Comparison of ENCODE assay signal across 1 cellular context in the genomic region with DNA sequence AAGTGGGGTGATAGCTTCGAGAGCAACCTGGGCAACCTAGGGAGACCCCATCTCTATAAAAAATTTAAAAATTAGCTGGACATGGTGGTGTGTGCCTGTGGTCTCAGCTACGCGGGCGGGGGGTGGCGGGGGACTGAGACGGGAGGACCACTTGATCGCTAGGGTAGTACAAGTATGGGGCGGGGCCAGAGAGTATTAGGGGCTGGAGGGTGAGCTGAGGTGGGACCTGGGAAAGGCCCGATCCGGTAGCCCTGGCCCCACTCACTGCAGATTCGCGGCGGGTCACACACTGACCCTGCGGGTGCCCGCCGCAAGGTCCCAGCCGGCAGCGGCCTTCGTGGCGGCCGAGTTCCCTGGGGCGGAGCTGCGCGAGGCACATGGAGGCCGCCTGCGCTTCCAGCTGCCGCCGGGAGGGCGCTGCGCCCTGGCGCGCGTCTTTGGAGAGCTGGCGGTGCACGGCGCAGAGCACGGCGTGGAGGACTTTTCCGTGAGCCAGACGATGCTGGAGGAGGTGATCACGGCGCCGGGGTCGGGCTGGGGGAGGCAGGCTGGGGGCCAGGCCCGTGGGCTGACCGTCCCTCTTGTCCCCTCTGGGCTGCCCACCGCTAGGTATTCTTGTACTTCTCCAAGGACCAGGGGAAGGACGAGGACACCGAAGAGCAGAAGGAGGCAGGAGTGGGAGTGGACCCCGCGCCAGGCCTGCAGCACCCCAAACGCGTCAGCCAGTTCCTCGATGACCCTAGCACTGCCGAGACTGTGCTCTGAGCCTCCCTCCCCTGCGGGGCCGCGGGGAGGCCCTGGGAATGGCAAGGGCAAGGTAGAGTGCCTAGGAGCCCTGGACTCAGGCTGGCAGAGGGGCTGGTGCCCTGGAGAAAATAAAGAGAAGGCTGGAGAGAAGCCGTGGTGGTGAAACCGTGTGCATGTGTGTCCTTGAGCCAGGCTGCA.
TF ChIP-seq lines count a peak whose summit lies in the region.

No MANE protein-coding gene starts in this region.

TF ChIP-seq in SK-N-SH treated with all-trans-retinoic acid at 6 μM for 48 hours, 23 proteins besides CTCF, POLR2A, EP300 and RAD21 (continued from another document):
- TF ChIP-seq, protein P1, sequence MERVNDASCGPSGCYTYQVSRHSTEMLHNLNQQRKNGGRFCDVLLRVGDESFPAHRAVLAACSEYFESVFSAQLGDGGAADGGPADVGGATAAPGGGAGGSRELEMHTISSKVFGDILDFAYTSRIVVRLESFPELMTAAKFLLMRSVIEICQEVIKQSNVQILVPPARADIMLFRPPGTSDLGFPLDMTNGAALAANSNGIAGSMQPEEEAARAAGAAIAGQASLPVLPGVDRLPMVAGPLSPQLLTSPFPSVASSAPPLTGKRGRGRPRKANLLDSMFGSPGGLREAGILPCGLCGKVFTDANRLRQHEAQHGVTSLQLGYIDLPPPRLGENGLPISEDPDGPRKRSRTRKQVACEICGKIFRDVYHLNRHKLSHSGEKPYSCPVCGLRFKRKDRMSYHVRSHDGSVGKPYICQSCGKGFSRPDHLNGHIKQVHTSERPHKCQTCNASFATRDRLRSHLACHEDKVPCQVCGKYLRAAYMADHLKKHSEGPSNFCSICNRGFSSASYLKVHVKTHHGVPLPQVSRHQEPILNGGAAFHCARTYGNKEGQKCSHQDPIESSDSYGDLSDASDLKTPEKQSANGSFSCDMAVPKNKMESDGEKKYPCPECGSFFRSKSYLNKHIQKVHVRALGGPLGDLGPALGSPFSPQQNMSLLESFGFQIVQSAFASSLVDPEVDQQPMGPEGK (CRISPR knock-in tag; IDR thresholded peaks at IDR 0.05; ENCODE audit: borderline replicate concordance): no peak
- no peak for TF ChIP-seq ESRRG (CRISPR knock-in tag; IDR thresholded peaks at IDR 0.05)
- TF ChIP-seq ZC3H10 (CRISPR knock-in tag; IDR thresholded peaks at IDR 0.05): no peak
- TF ChIP-seq, protein P2, sequence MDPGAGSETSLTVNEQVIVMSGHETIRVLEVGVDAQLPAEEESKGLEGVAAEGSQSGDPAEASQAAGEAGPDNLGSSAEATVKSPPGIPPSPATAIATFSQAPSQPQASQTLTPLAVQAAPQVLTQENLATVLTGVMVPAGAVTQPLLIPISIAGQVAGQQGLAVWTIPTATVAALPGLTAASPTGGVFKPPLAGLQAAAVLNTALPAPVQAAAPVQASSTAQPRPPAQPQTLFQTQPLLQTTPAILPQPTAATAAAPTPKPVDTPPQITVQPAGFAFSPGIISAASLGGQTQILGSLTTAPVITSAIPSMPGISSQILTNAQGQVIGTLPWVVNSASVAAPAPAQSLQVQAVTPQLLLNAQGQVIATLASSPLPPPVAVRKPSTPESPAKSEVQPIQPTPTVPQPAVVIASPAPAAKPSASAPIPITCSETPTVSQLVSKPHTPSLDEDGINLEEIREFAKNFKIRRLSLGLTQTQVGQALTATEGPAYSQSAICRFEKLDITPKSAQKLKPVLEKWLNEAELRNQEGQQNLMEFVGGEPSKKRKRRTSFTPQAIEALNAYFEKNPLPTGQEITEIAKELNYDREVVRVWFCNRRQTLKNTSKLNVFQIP (CRISPR knock-in tag; IDR thresholded peaks at IDR 0.05; ENCODE audit: borderline replicate concordance, low read depth): no peak
- no peak for TF ChIP-seq ARNTL (CRISPR knock-in tag; IDR thresholded peaks at IDR 0.05; ENCODE audit: borderline replicate concordance, low read depth)
- TF ChIP-seq ZFP30 (CRISPR knock-in tag; IDR thresholded peaks at IDR 0.05): no peak
- TF ChIP-seq, protein P3, sequence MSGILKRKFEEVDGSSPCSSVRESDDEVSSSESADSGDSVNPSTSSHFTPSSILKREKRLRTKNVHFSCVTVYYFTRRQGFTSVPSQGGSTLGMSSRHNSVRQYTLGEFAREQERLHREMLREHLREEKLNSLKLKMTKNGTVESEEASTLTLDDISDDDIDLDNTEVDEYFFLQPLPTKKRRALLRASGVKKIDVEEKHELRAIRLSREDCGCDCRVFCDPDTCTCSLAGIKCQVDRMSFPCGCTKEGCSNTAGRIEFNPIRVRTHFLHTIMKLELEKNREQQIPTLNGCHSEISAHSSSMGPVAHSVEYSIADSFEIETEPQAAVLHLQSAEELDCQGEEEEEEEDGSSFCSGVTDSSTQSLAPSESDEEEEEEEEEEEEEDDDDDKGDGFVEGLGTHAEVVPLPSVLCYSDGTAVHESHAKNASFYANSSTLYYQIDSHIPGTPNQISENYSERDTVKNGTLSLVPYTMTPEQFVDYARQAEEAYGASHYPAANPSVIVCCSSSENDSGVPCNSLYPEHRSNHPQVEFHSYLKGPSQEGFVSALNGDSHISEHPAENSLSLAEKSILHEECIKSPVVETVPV (CRISPR knock-in tag; IDR thresholded peaks at IDR 0.05): no peak
